In genomic region chr15:48040166-48040817, GRCh38 we compare ENCODE assay signal across 14 cellular contexts.
A peak's percentile ranks its signal among the peaks of the same experiment; 100 is the strongest.
DNase-seq lines count a peak whose midpoint lies in the region; ATAC-seq and TF ChIP-seq lines count a peak whose summit lies in the region.
"Had no signal": no experiment of that assay in that cellular context is flagged by ENCODE, and none has a peak within 500 bp of the region (broad histone marks: within the 10 kb centered on the region; RNA-seq: fewer than 3 reads in every experiment).

No MANE protein-coding gene starts in this region.

- H3K9me1 ChIP-seq in IMR-90 (ENCODE audit: insufficient read depth, low read length) = no peaks in the 10 kb centered on the region

- ATAC-seq in IMR-90 (ENCODE audit: low read depth) (no peak), HG03432 (IDR thresholded peaks at IDR 0.05; ENCODE audit: unreplicated experiment) (no peak)
- ATAC-seq: lower lobe of right lung, right lobe of liver, SK-N-SH treated with all-trans-retinoic acid at 6 μM for 48 hours had no signal

- no peak overlapping the region for H3K4ac ChIP-seq in IMR-90 (ENCODE audit: low read depth, low read length)

- no peak overlapping the region for H3K4me3 ChIP-seq in IMR-90 (ENCODE audit: insufficient read depth, low read depth, low read length)
- H3K4me3 ChIP-seq in adrenal gland = no peak overlapping the region
- H3K4me3 ChIP-seq in coronary artery = no peak overlapping the region
- H3K4me3 ChIP-seq in ovary = no peak overlapping the region
- H3K4me3 ChIP-seq: lower lobe of right lung, right lobe of liver had no signal

- H2BK120ac ChIP-seq in IMR-90 (ENCODE audit: low read depth, low read length) = no peak overlapping the region

- no peak overlapping the region for H2BK20ac ChIP-seq in IMR-90 (ENCODE audit: low read depth, low read length)

- H2BK15ac ChIP-seq in IMR-90 (ENCODE audit: low read depth, low read length) = no peak overlapping the region

- no peak for TF ChIP-seq POLR2A in IMR-90 (IDR thresholded peaks at IDR 0.05; ENCODE audit: low read depth, low read length)
- TF ChIP-seq POLR2A in adrenal gland (IDR thresholded peaks at IDR 0.05) = no peak
- no peak for TF ChIP-seq POLR2A in ovary (IDR thresholded peaks at IDR 0.05)

- no peak overlapping the region for H2BK5ac ChIP-seq in IMR-90 (ENCODE audit: low read depth, low read length, poor library complexity, severe bottlenecking)

- H4K5ac ChIP-seq in IMR-90 (ENCODE audit: low read depth, low read length) = no peak overlapping the region

- no peak overlapping the region for H3K9ac ChIP-seq in IMR-90 (ENCODE audit: low read depth, low read length)

- TF ChIP-seq RAD21 in IMR-90 (IDR thresholded peaks at IDR 0.05; ENCODE audit: low read length) = no peak

- POLR2A ChIA-PET in IMR-90 (lab: Charles Lee; ENCODE audit: unreplicated experiment) = no interaction called here

- H2AK9ac ChIP-seq in IMR-90 (replicated peaks; ENCODE audit: low read depth, low read length, poor library complexity) = no peak overlapping the region

- no peak overlapping the region for H4K8ac ChIP-seq in IMR-90 (ENCODE audit: low read depth in 2 of 2, low read length in 2 of 2)

- 80% methylated on average over 2 of the region's 6 CpGs; no CpG with 5 or more reads in 1 of the 2 experiments for WGBS in IMR-90 (ENCODE audit: extremely low coverage in 2 of 2, insufficient read length in 1 of 2), 2 experiments
- WGBS in adrenal gland, 4 donors = 31 to 49% (median 37%) methylated on average over 6 of the region's 6 CpGs
- WGBS in ovary, 3 donors = 69 to 71% (median 71%) methylated on average over 6 of the region's 6 CpGs

- H3K36me3 ChIP-seq in IMR-90 (ENCODE audit: control insufficient read depth, insufficient read depth, low read length) = no peaks in the 10 kb centered on the region
- H3K36me3 ChIP-seq in adrenal gland (replicated peaks in 1 of 2) = no peaks in the 10 kb centered on the region
- H3K36me3 ChIP-seq in ovary = no peaks in the 10 kb centered on the region
- H3K36me3 ChIP-seq: lower lobe of right lung, right lobe of liver had no signal

- TF ChIP-seq CTCF in IMR-90 (conservative IDR thresholded peaks at IDR 0.05; ENCODE audit: low read depth, low read length) (no peak), adrenal gland (IDR thresholded peaks at IDR 0.05) (no peak), coronary artery (IDR thresholded peaks at IDR 0.05) (no peak), ovary (IDR thresholded peaks at IDR 0.05) (no peak)

- H4K91ac ChIP-seq in IMR-90 (ENCODE audit: insufficient read depth, low read depth, low read length) = no peak overlapping the region

- H3K23ac ChIP-seq in IMR-90 (ENCODE audit: low read depth, low read length) = no peak overlapping the region

- H3K9me3 ChIP-seq in IMR-90 (ENCODE audit: control insufficient read depth, insufficient read depth, low read length) = no peaks in the 10 kb centered on the region
- no peaks in the 10 kb centered on the region for H3K9me3 ChIP-seq in adrenal gland (replicated peaks in 1 of 3)
- H3K9me3 ChIP-seq in ovary = no peaks in the 10 kb centered on the region
- H3K9me3 ChIP-seq: lower lobe of right lung, right lobe of liver had no signal

- dilution Hi-C loops in IMR-90 (cut with HindIII; ENCODE audit: low sequenced_read_pairs, unreplicated experiment) = no loop called here

- H3K56ac ChIP-seq in IMR-90 (ENCODE audit: extremely low read depth, insufficient read depth, low read length) = no peak overlapping the region

- H3K4me2 ChIP-seq in IMR-90 (ENCODE audit: low read depth, low read length) = no peak overlapping the region

- intact Hi-C loops in IMR-90 (cut with micrococcal nuclease) = no loop called here
- intact Hi-C loops in adrenal gland (cut with DNase I) = no loop called here
- intact Hi-C loops in ovary (cut with DNase I) = no loop called here

- H3K4me1 ChIP-seq in IMR-90 (ENCODE audit: control insufficient read depth, insufficient read depth, low read length) (no peaks in the 10 kb centered on the region), adrenal gland (replicated peaks in 1 of 2) (no peaks in the 10 kb centered on the region), ovary (ENCODE audit: insufficient read depth) (no peaks in the 10 kb centered on the region)
- H3K4me1 ChIP-seq: lower lobe of right lung, right lobe of liver had no signal

- H2AK5ac ChIP-seq in IMR-90 (ENCODE audit: low read depth, low read length) = no peak overlapping the region

- no peak for TF ChIP-seq EP300 in ovary (IDR thresholded peaks at IDR 0.05)

- H3K27ac ChIP-seq in IMR-90 (ENCODE audit: insufficient read depth, low read length) (no peak overlapping the region), adrenal gland (no peak overlapping the region), coronary artery (no peak overlapping the region), ovary (no peak overlapping the region)
- H3K27ac ChIP-seq: lower lobe of right lung, right lobe of liver had no signal

- H3K18ac ChIP-seq in IMR-90 (ENCODE audit: low read depth, low read length) = no peak overlapping the region

- peak; percentile 29 for DNase-seq in Ammon's horn (ENCODE audit: low spot score)
- peak; percentile 9 for DNase-seq in IMR-90
- peak; percentile 20 to 68 (median 59) for DNase-seq in adrenal gland
- DNase-seq in medulla oblongata (ENCODE audit: extremely low spot score) = peak; percentile 19
- DNase-seq in coronary artery (ENCODE audit: low spot score) = no peak
- DNase-seq in NAMALWA (ENCODE audit: low spot score) = no peak
- no peak for DNase-seq in ovary
- DNase-seq: activated CD4-positive, alpha-beta memory T cell treated with anti-CD3 and anti-CD28 coated beads, Interleukin-2, amount 10 ng/mL, durations not matched to agents 7 days and 5 days; lower lobe of right lung; NCI-H1694 treated with DMSO at 0.1 percent for 48 hours; right lobe of liver; stimulated activated CD8-positive, alpha-beta memory T cell treated with anti-CD3 and anti-CD28 coated beads, Interleukin-4, amount 100 ng/mL, for 48 hours had no signal

- no peaks in the 10 kb centered on the region for H4K20me1 ChIP-seq in IMR-90 (ENCODE audit: insufficient read depth, low read length)

- in situ Hi-C loops in IMR-90 (cut with MboI; ENCODE audit: low sequenced_read_pairs) = no loop called here

- H3K27me3 ChIP-seq in IMR-90 (ENCODE audit: control insufficient read depth, insufficient read depth, low read length) (peaks cover 2% of the 10 kb centered on the region; the same call in 1 of the 2 replicates), adrenal gland (no peaks in the 10 kb centered on the region), ovary (no peaks in the 10 kb centered on the region)
- H3K27me3 ChIP-seq: right lobe of liver had no signal

- H3K14ac ChIP-seq in IMR-90 (replicated peaks; ENCODE audit: low read depth, low read length) = no peak overlapping the region

- no peak overlapping the region for H2AFZ ChIP-seq in IMR-90 (replicated peaks; ENCODE audit: low read length, poor library complexity)

- H3K79me1 ChIP-seq in IMR-90 (ENCODE audit: low read depth in 1 of 2, low read length in 2 of 2) = no peaks in the 10 kb centered on the region

- no TSS peak for BruUV-seq in IMR-90 (replicated peaks; lab: Mats Ljungman, UMichigan)

- CTCF ChIA-PET in IMR-90 (lab: Yijun Ruan, JAX) = no interaction called here

TF ChIP-seq in IMR-90, 13 proteins besides CTCF, POLR2A, EP300 and RAD21:
- TF ChIP-seq USF2 (IDR thresholded peaks at IDR 0.05; ENCODE audit: low read depth, low read length) (no peak), MAZ (IDR thresholded peaks at IDR 0.05; ENCODE audit: borderline replicate concordance, low read depth, low read length) (no peak), RCOR1 (IDR thresholded peaks at IDR 0.05; ENCODE audit: insufficient replicate concordance, low read length) (no peak), ELK1 (IDR thresholded peaks at IDR 0.05; ENCODE audit: borderline replicate concordance, low read depth, low read length) (no peak), MXI1 (IDR thresholded peaks at IDR 0.05; ENCODE audit: borderline replicate concordance, low read depth, low read length) (no peak), MAFK (IDR thresholded peaks at IDR 0.05; ENCODE audit: low read depth, low read length) (no peak), CEBPB (IDR thresholded peaks at IDR 0.05; ENCODE audit: low read depth, low read length) (no peak), CHD1 (IDR thresholded peaks at IDR 0.05; ENCODE audit: low read depth, low read length) (no peak), FOS (IDR thresholded peaks at IDR 0.05; ENCODE audit: low read depth, low read length) (no peak), BHLHE40 (IDR thresholded peaks at IDR 0.05; ENCODE audit: low read depth, low read length) (no peak), SMC3 (IDR thresholded peaks at IDR 0.05; ENCODE audit: low read depth, low read length) (no peak), NFE2L2 (IDR thresholded peaks at IDR 0.05; ENCODE audit: low read depth, low read length) (no peak), RFX5 (IDR thresholded peaks at IDR 0.05; ENCODE audit: low read depth, low read length) (no peak)

Comparison
In these comparisons a context has a peak if more than half of its experiments do, and no peak if none do; other contexts are left out.
1. DNase-seq: peak in Ammon's horn (single experiment), IMR-90 (single experiment), adrenal gland (7 of 7) and medulla oblongata (single experiment); none in coronary artery (single experiment), NAMALWA (single experiment) and ovary (0 of 5).